ENCODE assay signal across 12 cellular contexts in genomic region chr18:36295880-36296301, GRCh38. TPM values are rescaled to one million over a fixed set of nuclear protein-coding genes. Genes with fewer than 3 reads are reported as not detected.
DNase-seq lines count a peak whose midpoint lies in the region; TF ChIP-seq lines count a peak whose summit lies in the region.
"Had no signal": no experiment of that assay in that cellular context is flagged by ENCODE, and none has a peak within 500 bp of the region (broad histone marks: within the 10 kb centered on the region; RNA-seq: fewer than 3 reads in every experiment).

No MANE protein-coding gene starts in this region.

- no peaks in the 10 kb centered on the region for H3K79me2 ChIP-seq in hepatocyte

- H3K9ac ChIP-seq in adipocyte (ENCODE audit: low read length) (no peak overlapping the region), stomach smooth muscle (ENCODE audit: low read length in 2 of 2) (no peak overlapping the region)

- 42% methylated on average over 16 of the region's 21 CpGs for WGBS in hepatocyte (ENCODE audit: low lambda C conversion rate, missing lambda C conversion rate)

- POLR2A ChIA-PET in HEK293 (lab: Yijun Ruan, JAX), result no interaction called here

- no peak for TF ChIP-seq CTCF in HEK293 (tag by site-specific recombination; IDR thresholded peaks at IDR 0.05)
- TF ChIP-seq CTCF in hepatocyte (IDR thresholded peaks at IDR 0.05; ENCODE audit: poor library complexity), result no peak

- no peaks in the 10 kb centered on the region for H4K20me1 ChIP-seq in hepatocyte (ENCODE audit: insufficient read depth, poor library complexity, severe bottlenecking)

- H2AFZ ChIP-seq in hepatocyte, result peak overlapping the region; percentile 84

- no peaks in the 10 kb centered on the region for H3K9me2 ChIP-seq in hepatocyte (replicated peaks; ENCODE audit: insufficient read depth)

- no peak overlapping the region for H3K27ac ChIP-seq in HEK293 (ENCODE audit: extremely low read depth, low read depth, low read length)
- H3K27ac ChIP-seq in hepatocyte, result no peak overlapping the region
- H3K27ac ChIP-seq in stomach smooth muscle (ENCODE audit: low read length), result no peak overlapping the region

- H3K27me3 ChIP-seq in adipocyte (replicated peaks; ENCODE audit: control insufficient read depth, insufficient read depth, low read length) (no peaks in the 10 kb centered on the region), hepatocyte (peaks cover 42% of the 10 kb centered on the region), stomach smooth muscle (ENCODE audit: control insufficient read depth in 1 of 2, insufficient read depth in 2 of 2, low read length in 2 of 2) (peaks cover 2 to 6% of the 10 kb centered on the region in 2 donors)

- no peak overlapping the region for H3K4me3 ChIP-seq in HEK293 (ENCODE audit: low read depth, low read length)
- peak overlapping the region; percentile 2 for H3K4me3 ChIP-seq in adipocyte (ENCODE audit: low read length)
- no peak overlapping the region for H3K4me3 ChIP-seq in hepatocyte
- peak overlapping the region; percentile 51 to 78 for H3K4me3 ChIP-seq in stomach smooth muscle (ENCODE audit: low read length in 2 of 2)

- CTCF ChIA-PET in HEK293 (lab: Yijun Ruan, JAX), result interaction anchor here (0.5 to 1.7 kb wide), 5 partner anchors 14 to 447 kb away, joined by 3 to 5 read pairs (median 3); no protein-coding TSS in a partner anchor

- no peak for DNase-seq in adipocyte (ENCODE audit: low read depth)
- no peak for DNase-seq in hepatocyte (ENCODE audit: low spot score)
- DNase-seq in cerebellum (ENCODE audit: low spot score), result no peak
- no peak for DNase-seq in kidney glomerular epithelial cell (lab: John Stamatoyannopoulos, UW)
- no peak for DNase-seq in OCI-M1 (lab: John Stamatoyannopoulos, UW)
- DNase-seq: activated CD4-positive, alpha-beta T cell treated with anti-CD3 and anti-CD28 coated beads, Interleukin-2, amount 50 U/mL, for 4 hours; CD8-positive, alpha-beta T cell; naive B cell; T-helper 17 cell had no signal

- no peaks in the 10 kb centered on the region for H3K9me3 ChIP-seq in HEK293 (ENCODE audit: control insufficient read depth, insufficient read depth, low read depth, low read length)
- no peaks in the 10 kb centered on the region for H3K9me3 ChIP-seq in adipocyte (ENCODE audit: control insufficient read depth, low read length)
- no peaks in the 10 kb centered on the region for H3K9me3 ChIP-seq in hepatocyte (ENCODE audit: low read depth)
- no peaks in the 10 kb centered on the region for H3K9me3 ChIP-seq in stomach smooth muscle (ENCODE audit: control insufficient read depth in 2 of 2, low read length in 2 of 2)
- H3K9me3 ChIP-seq: MG63 had no signal

- H3K36me3 ChIP-seq in HEK293 (ENCODE audit: control insufficient read depth in 2 of 2, insufficient read depth in 1 of 2, low read length in 2 of 2) (no peaks in the 10 kb centered on the region), adipocyte (ENCODE audit: control insufficient read depth, insufficient read depth, low read length, severe bottlenecking) (no peaks in the 10 kb centered on the region), hepatocyte (replicated peaks; ENCODE audit: insufficient read depth, low read depth) (no peaks in the 10 kb centered on the region), stomach smooth muscle (ENCODE audit: control insufficient read depth in 2 of 2, insufficient read depth in 2 of 2, low read length in 2 of 2) (no peaks in the 10 kb centered on the region)
- H3K36me3 ChIP-seq: MG63 had no signal

- H3K4me1 ChIP-seq in HEK293 (ENCODE audit: control insufficient read depth, insufficient read depth, low read length) (no peaks in the 10 kb centered on the region), adipocyte (ENCODE audit: control insufficient read depth, insufficient read depth, low read length) (no peaks in the 10 kb centered on the region), hepatocyte (ENCODE audit: insufficient read depth) (peaks cover 3% of the 10 kb centered on the region), stomach smooth muscle (ENCODE audit: control insufficient read depth, insufficient read depth, low read length) (peaks cover 13% of the 10 kb centered on the region)

- peak overlapping the region; percentile 100 for H3K4me2 ChIP-seq in hepatocyte

TF ChIP-seq in HEK293, 187 proteins besides CTCF, POLR2A, EP300 and RAD21:
- TF ChIP-seq SALL2 (tag by site-specific recombination; IDR thresholded peaks at IDR 0.05; ENCODE audit: borderline replicate concordance), result no peak
- TF ChIP-seq ZNF184 (tag by site-specific recombination; IDR thresholded peaks at IDR 0.05), result no peak
- peak; percentile 44; the same call in 1 of the 2 replicates for TF ChIP-seq ZNF341 (tag by site-specific recombination; IDR thresholded peaks at IDR 0.05; ENCODE audit: low read depth)
- TF ChIP-seq ZNF155 (tag by site-specific recombination; IDR thresholded peaks at IDR 0.05), result no peak
- TF ChIP-seq ZNF157 (tag by site-specific recombination; IDR thresholded peaks at IDR 0.05), result no peak
TF ChIP-seq in HEK293: peak in this region for 1.

RNA-seq across cellular contexts. Expression of gene FHOD3, which starts 1.6 kb away (rescaled TPM):
- total RNA-seq in hepatocyte (2.6 and 2.7 TPM in 2 replicates), cerebellum (38.0 TPM)
- 1.4 and 1.7 TPM in 2 replicates for polyA plus RNA-seq in hepatocyte
- total RNA-seq: CD8-positive, alpha-beta T cell; T-helper 17 cell had no signal

Comparison
In these comparisons a context has a peak if more than half of its experiments do, and no peak if none do; other contexts are left out.
1. H3K4me3 ChIP-seq: peak in adipocyte (single experiment) and stomach smooth muscle (2 of 2); none in HEK293 (single experiment) and hepatocyte (single experiment).
2. RNA of gene FHOD3, which starts 1.6 kb away (total RNA-seq): 38.0 TPM in cerebellum (single experiment); 2.6 to 2.7 TPM in hepatocyte; every median in the first group is over 10 times any median in the second.